In genomic region chr15:58523634-58524033, GRCh38 we compare ENCODE assay signal across 16 cellular contexts.
DNase-seq lines count a peak whose midpoint lies in the region; ATAC-seq and TF ChIP-seq lines count a peak whose summit lies in the region.
"Had no signal": no experiment of that assay in that cellular context is flagged by ENCODE, and none has a peak within 500 bp of the region (broad histone marks: within the 10 kb centered on the region; RNA-seq: fewer than 3 reads in every experiment).

No MANE protein-coding gene starts in this region.

- intact Hi-C loops in CD14-positive monocyte (cut with micrococcal nuclease): loop anchor here (5.0 to 10.0 kb wide), 4 partner anchors 66 to 279 kb away; partner anchors contain the start of gene ADAM10 (in 1 of the 2)

- H3K36me3 ChIP-seq in BLaER1 (no peaks in the 10 kb centered on the region; the same call in 1 of the 2 replicates), thoracic aorta (no peaks in the 10 kb centered on the region)

- H3K4me1 ChIP-seq in BLaER1 (peaks cover 50% of the 10 kb centered on the region), thoracic aorta (ENCODE audit: control insufficient read depth in 1 of 2, low read depth in 2 of 2) (peaks cover 41 to 85% of the 10 kb centered on the region in 2 donors)

- H3K27ac Mint-ChIP-seq in CD14-positive monocyte: peak overlapping the region; percentile 90 to 98 (median 94)
- H3K27ac Mint-ChIP-seq: CD4-positive, CD25-positive, alpha-beta regulatory T cell; H9 had no signal

- 0 out of 2 replicates have a peak overlapping the region, but pooled peaks have one; percentile 15 for H3K27ac ChIP-seq in BLaER1
- peak overlapping the region; percentile 68 to 83 for H3K27ac ChIP-seq in thoracic aorta

- peaks cover 0 to 3% (median 0%) of the 10 kb centered on the region in 7 donors for H3K9me3 Mint-ChIP-seq in CD14-positive monocyte
- H3K9me3 Mint-ChIP-seq: H9 had no signal

- no peak overlapping the region for H3K4me2 ChIP-seq in BLaER1

- H3K4me3 ChIP-seq in BLaER1: no peak overlapping the region
- no peak overlapping the region for H3K4me3 ChIP-seq in thoracic aorta

- no peak overlapping the region for H3K9ac ChIP-seq in BLaER1

- TF ChIP-seq CTCF in CD14-positive monocyte (IDR thresholded peaks at IDR 0.05) (no peak), thoracic aorta (IDR thresholded peaks at IDR 0.05) (no peak)

- H3K9me3 ChIP-seq in BLaER1: no peaks in the 10 kb centered on the region
- no peaks in the 10 kb centered on the region for H3K9me3 ChIP-seq in thoracic aorta

- H3K36me3 Mint-ChIP-seq in CD14-positive monocyte: peaks cover 0 to 4% of the 10 kb centered on the region in 2 donors
- H3K36me3 Mint-ChIP-seq: CD4-positive, CD25-positive, alpha-beta regulatory T cell had no signal

- no peak for DNase-seq in CD14-positive monocyte (ENCODE audit: low spot score)
- peak; percentile 30 for DNase-seq in islet precursor cell
- no peak for DNase-seq in thoracic aorta (ENCODE audit: low spot score)
- DNase-seq in NCI-H526 (lab: John Stamatoyannopoulos, UW): no peak
- no peak for DNase-seq in activated T-cell treated with anti-CD3 and anti-CD28 coated beads, Interleukin-2, amount 50 U/mL, for 48 hours
- DNase-seq: CD4-positive, CD25-positive, alpha-beta regulatory T cell; COR-L47; DMS153; H9; KG1; MV-4-11; NCI-H774; OCI-M1; SIG-M5 had no signal

- H4K20me1 ChIP-seq in BLaER1: no peaks in the 10 kb centered on the region

- peaks cover 89% of the 10 kb centered on the region for H3K4me1 Mint-ChIP-seq in CD14-positive monocyte

- H3K27me3 Mint-ChIP-seq in CD14-positive monocyte (ENCODE audit: low read depth in 3 of 3): peaks cover 0 to 3% (median 0%) of the 10 kb centered on the region in 3 donors
- H3K27me3 Mint-ChIP-seq: CD4-positive, CD25-positive, alpha-beta regulatory T cell had no signal

- no peak overlapping the region for H3K4me3 Mint-ChIP-seq in CD14-positive monocyte
- H3K4me3 Mint-ChIP-seq: CD4-positive, CD25-positive, alpha-beta regulatory T cell; H9 had no signal

- no peaks in the 10 kb centered on the region for H3K27me3 ChIP-seq in BLaER1
- H3K27me3 ChIP-seq in thoracic aorta (replicated peaks; ENCODE audit: insufficient read depth): no peaks in the 10 kb centered on the region

- ATAC-seq in thoracic aorta (ENCODE audit: insufficient number of reproducible peaks, low FRiP score, low read depth): no peak
- ATAC-seq in HG02798 (IDR thresholded peaks at IDR 0.05; ENCODE audit: poor library complexity, unreplicated experiment): no peak
